Comparison of ENCODE assay signal across 20 cellular contexts in the genomic region with DNA sequence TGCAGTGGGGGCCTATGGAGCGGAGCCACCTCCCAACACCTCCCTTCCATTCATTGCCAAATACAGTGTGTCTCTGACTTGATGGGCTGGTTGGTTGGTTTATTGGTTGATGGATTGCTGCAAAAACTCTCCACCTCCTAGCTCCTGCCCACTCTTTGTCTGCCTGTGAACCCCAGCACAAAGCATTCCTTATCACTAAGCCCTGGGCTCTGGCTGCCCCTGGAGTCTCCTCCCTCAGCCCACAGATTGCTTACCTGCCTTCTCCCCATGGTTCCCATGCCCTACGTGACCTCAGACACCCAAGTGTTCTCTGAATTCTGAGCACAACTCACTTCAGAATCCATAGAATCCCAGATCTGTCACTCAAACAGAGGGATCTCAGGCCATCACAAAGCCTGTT.
"Had no signal": no experiment of that assay in that cellular context is flagged by ENCODE, and none has a peak within 500 bp of the region (broad histone marks: within the 10 kb centered on the region; RNA-seq: fewer than 3 reads in every experiment).

No MANE protein-coding gene starts in this region.

- H3K4me1 Mint-ChIP-seq: natural killer cell had no signal

- H3K9me3 ChIP-seq: thoracic aorta, upper lobe of right lung had no signal

- H3K4me1 ChIP-seq: foreskin keratinocyte, upper lobe of right lung had no signal

- H3K9me3 Mint-ChIP-seq: dendritic cell treated with granulocyte-macrophage colony-stimulating factor and Interleukin-4, amounts not matched to agents 40 ng/mL and 50 ng/mL, for 4 days; natural killer cell had no signal

- H3K27ac ChIP-seq: cardiac muscle cell, foreskin keratinocyte, thoracic aorta, upper lobe of right lung had no signal

- H3K27ac Mint-ChIP-seq: activated naive CD8-positive, alpha-beta T cell; dendritic cell treated with granulocyte-macrophage colony-stimulating factor and Interleukin-4, amounts not matched to agents 40 ng/mL and 50 ng/mL, for 4 days; natural killer cell had no signal

- H3K4me3 Mint-ChIP-seq: activated naive CD8-positive, alpha-beta T cell; dendritic cell treated with granulocyte-macrophage colony-stimulating factor and Interleukin-4, amounts not matched to agents 40 ng/mL and 50 ng/mL, for 4 days; natural killer cell had no signal

- H3K36me3 Mint-ChIP-seq: activated naive CD8-positive, alpha-beta T cell; natural killer cell had no signal

- H3K36me3 ChIP-seq: cardiac muscle cell, thoracic aorta, upper lobe of right lung had no signal

- H3K27me3 ChIP-seq: cardiac muscle cell, foreskin keratinocyte, upper lobe of right lung had no signal

- DNase-seq: activated CD4-positive, alpha-beta T cell treated with anti-CD3 and anti-CD28 coated beads for 1 hour; activated T-cell treated with anti-CD3 and anti-CD28 coated beads, Interleukin-2, amount 50 U/mL, for 1 hour; amniotic stem cell; effector CD4-positive, alpha-beta T cell; erythroblast; foreskin keratinocyte; midbrain; natural killer cell; occipital lobe; posterior cingulate gyrus; stimulated activated CD4-positive, alpha-beta T cell treated with anti-CD3 and anti-CD28 coated beads, Interleukin-2, amount 100 ng/mL, for 48 hours; stimulated activated naive CD4-positive, alpha-beta T cell; T-helper 1 cell; T-helper 9 cell; upper lobe of right lung had no signal

- H3K4me3 ChIP-seq: cardiac muscle cell, lung, thoracic aorta, upper lobe of right lung had no signal
